ENCODE assay signal across 29 cellular contexts in the genomic region with DNA sequence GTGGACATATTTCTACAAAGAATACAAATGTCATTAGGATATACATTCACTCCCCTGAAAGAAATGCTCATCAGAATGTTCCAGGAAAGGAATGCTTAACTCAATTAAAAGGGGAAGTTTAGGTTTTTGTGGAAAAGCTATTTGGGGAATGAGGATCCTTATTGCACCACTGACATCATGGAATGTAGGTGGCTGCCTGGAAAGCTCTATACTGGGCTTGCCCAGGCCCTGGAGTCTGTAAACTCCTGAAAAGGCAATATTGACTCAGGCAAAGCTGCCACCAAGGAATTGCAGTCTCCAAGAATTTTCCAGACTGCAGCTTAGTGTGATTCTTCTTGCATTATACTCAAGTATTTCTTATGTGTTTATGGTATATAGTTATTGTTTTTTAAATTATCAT. TPM values are rescaled to one million over a fixed set of nuclear protein-coding genes. Genes with fewer than 3 reads are reported as not detected.
DNase-seq lines count a peak whose midpoint lies in the region; ATAC-seq, FAIRE-seq and TF ChIP-seq lines count a peak whose summit lies in the region.
"Had no signal": no experiment of that assay in that cellular context is flagged by ENCODE, and none has a peak within 500 bp of the region (broad histone marks: within the 10 kb centered on the region; RNA-seq: fewer than 3 reads in every experiment).

No MANE protein-coding gene starts in this region.

- no peak for TF ChIP-seq EP300 in HepG2 (IDR thresholded peaks at IDR 0.05; ENCODE audit: low read depth in 2 of 2, low read length in 2 of 2)
- no peak for TF ChIP-seq EP300 in HepG2 (CRISPR knock-in tag; IDR thresholded peaks at IDR 0.05; ENCODE audit: borderline replicate concordance)
- TF ChIP-seq EP300 in gastroesophageal sphincter (IDR thresholded peaks at IDR 0.05): no peak

- TF ChIP-seq CTCF in right lobe of liver (IDR thresholded peaks at IDR 0.05) (no peak), HepG2 (CRISPR knock-in tag; IDR thresholded peaks at IDR 0.05) (no peak), gastroesophageal sphincter (IDR thresholded peaks at IDR 0.05) (no peak)

- H3K4ac ChIP-seq in mesendoderm (ENCODE audit: low read depth, low read length): no peak overlapping the region

- H3K4me3 ChIP-seq in right lobe of liver: no peak overlapping the region
- no peak overlapping the region for H3K4me3 ChIP-seq in HepG2 (replicated peaks in 1 of 3; ENCODE audit: insufficient read depth in 1 of 3, low read depth in 2 of 3, low read length in 3 of 3)
- H3K4me3 ChIP-seq in gastroesophageal sphincter: no peak overlapping the region
- H3K4me3 ChIP-seq in mesendoderm (ENCODE audit: low read length): no peak overlapping the region
- H3K4me3 ChIP-seq in aorta (ENCODE audit: low read length in 2 of 2): no peak overlapping the region
- H3K4me3 ChIP-seq: lower lobe of right lung, ovary, suprapubic skin, uterus had no signal

- TF ChIP-seq POLR2A in right lobe of liver (IDR thresholded peaks at IDR 0.05) (no peak), HepG2 (IDR thresholded peaks at IDR 0.05; ENCODE audit: insufficient read depth in 1 of 2, low read depth in 2 of 2, low read length in 2 of 2) (no peak), gastroesophageal sphincter (IDR thresholded peaks at IDR 0.05) (no peak)

- in situ Hi-C loops in HepG2 (cut with HindIII; ENCODE audit: extremely low pct_ligation_motif_present, low pct_unique_long_range_greater_than_20kb): no loop called here

- H3K36me3 ChIP-seq in right lobe of liver (no peaks in the 10 kb centered on the region), HepG2 (replicated peaks in 1 of 2; ENCODE audit: control insufficient read depth in 1 of 2, insufficient read depth in 2 of 2, low read length in 2 of 2) (no peaks in the 10 kb centered on the region), gastroesophageal sphincter (no peaks in the 10 kb centered on the region), mesendoderm (ENCODE audit: control insufficient read depth, insufficient read depth, low read length) (no peaks in the 10 kb centered on the region), aorta (ENCODE audit: control insufficient read depth in 1 of 2, insufficient read depth in 2 of 2, low read length in 1 of 2) (no peaks in the 10 kb centered on the region)
- H3K36me3 ChIP-seq: lower lobe of right lung, ovary, uterus had no signal

- no peak overlapping the region for H3K9ac ChIP-seq in HepG2 (ENCODE audit: insufficient read depth, low read depth, low read length)
- H3K9ac ChIP-seq in mesendoderm (ENCODE audit: low read length): no peak overlapping the region

- peak; percentile 61 to 87 (median 68) for ATAC-seq in right lobe of liver
- ATAC-seq in HepG2: no peak
- peak; percentile 54 for ATAC-seq in gastroesophageal sphincter
- peak; percentile 36 for ATAC-seq in aorta (ENCODE audit: low FRiP score)
- ATAC-seq: lower lobe of right lung, T-helper 17 cell had no signal

- TF ChIP-seq RAD21 in HepG2 (CRISPR knock-in tag; IDR thresholded peaks at IDR 0.05): no peak

- peaks cover 0 to 17% (median 8%) of the 10 kb centered on the region in 4 donors for H3K4me1 ChIP-seq in right lobe of liver
- no peaks in the 10 kb centered on the region for H3K4me1 ChIP-seq in HepG2 (ENCODE audit: insufficient read depth, low read length)
- H3K4me1 ChIP-seq in gastroesophageal sphincter: peaks cover 0 to 20% (median 9%) of the 10 kb centered on the region in 3 donors
- H3K4me1 ChIP-seq in mesendoderm (ENCODE audit: control insufficient read depth, low read depth, low read length): no peaks in the 10 kb centered on the region
- H3K4me1 ChIP-seq in aorta (ENCODE audit: control insufficient read depth in 1 of 2, insufficient read depth in 2 of 2, low read length in 2 of 2): peaks cover 0 to 2% of the 10 kb centered on the region in 2 donors
- H3K4me1 ChIP-seq: suprapubic skin, uterus had no signal

- H3K79me2 ChIP-seq in HepG2 (ENCODE audit: insufficient read depth, low read length) (no peaks in the 10 kb centered on the region), mesendoderm (ENCODE audit: control insufficient read depth, insufficient read depth, low read length) (no peaks in the 10 kb centered on the region)

- no peak overlapping the region for H3K18ac ChIP-seq in mesendoderm (ENCODE audit: low read length)

- H3K23ac ChIP-seq in mesendoderm (ENCODE audit: low read length): no peak overlapping the region

- no peak overlapping the region for H4K5ac ChIP-seq in mesendoderm (ENCODE audit: low read length)

- intact Hi-C loops in right lobe of liver (cut with DNase I) (no loop called here), HepG2 (cut with micrococcal nuclease; ENCODE audit: unreplicated experiment) (no loop called here), aorta (cut with DNase I) (no loop called here)

- H3K27me3 ChIP-seq in right lobe of liver (no peaks in the 10 kb centered on the region), HepG2 (ENCODE audit: control insufficient read depth in 1 of 2, insufficient read depth in 2 of 2, low read length in 2 of 2) (peaks cover 0 to 15% of the 10 kb centered on the region in 2 experiments; a peak in 2 of 5 replicates), gastroesophageal sphincter (no peaks in the 10 kb centered on the region), mesendoderm (ENCODE audit: insufficient read depth, low read length, poor library complexity) (no peaks in the 10 kb centered on the region), aorta (ENCODE audit: control insufficient read depth in 1 of 2, insufficient read depth in 2 of 2, low read length in 1 of 2) (no peaks in the 10 kb centered on the region)
- H3K27me3 ChIP-seq: ovary, suprapubic skin, uterus had no signal

- POLR2A ChIA-PET in HepG2 (lab: Yijun Ruan, JAX): no interaction called here

- H2BK15ac ChIP-seq in mesendoderm (replicated peaks; ENCODE audit: low read depth): no peak overlapping the region

- H3K9me3 ChIP-seq in right lobe of liver (no peaks in the 10 kb centered on the region), HepG2 (ENCODE audit: low read length) (no peaks in the 10 kb centered on the region), gastroesophageal sphincter (no peaks in the 10 kb centered on the region), aorta (ENCODE audit: control insufficient read depth, low read length) (no peaks in the 10 kb centered on the region)
- H3K9me3 ChIP-seq: lower lobe of right lung, ovary, suprapubic skin, uterus had no signal

- H2AFZ ChIP-seq in HepG2 (ENCODE audit: low read length): no peak overlapping the region

- no peak for DNase-seq in right lobe of liver
- DNase-seq in HepG2 (ENCODE audit: low spot score): no peak
- DNase-seq in mesendoderm: peak; percentile 44
- no peak for DNase-seq in aorta
- DNase-seq in NCI-H774 (lab: John Stamatoyannopoulos, UW): no peak
- no peak for DNase-seq in KG1 (lab: John Stamatoyannopoulos, UW)
- no peak for DNase-seq in NCI-H526 treated with DMSO at 0.1 percent for 48 hours (lab: John Stamatoyannopoulos, UW)
- DNase-seq: activated T-cell treated with anti-CD3 and anti-CD28 coated beads, Interleukin-2, amount 50 U/mL, for 48 hours; CD4-positive, alpha-beta T cell; cerebellar nuclear complex; Kasumi-1; lower lobe of right lung; MV-4-11; NCI-H1436 treated with DMSO at 0.1 percent for 48 hours; NCI-H2081 treated with DMSO at 0.1 percent for 48 hours; NCI-H345; ovary; retina; SHP77; small intestine; stimulated activated naive CD4-positive, alpha-beta T cell; T-helper 17 cell; uterus had no signal

- H4K8ac ChIP-seq in mesendoderm (ENCODE audit: low read depth, low read length): no peak overlapping the region

- H2BK5ac ChIP-seq in mesendoderm (ENCODE audit: low read length): no peak overlapping the region

- no peaks in the 10 kb centered on the region for H4K20me1 ChIP-seq in HepG2 (ENCODE audit: insufficient read depth, low read length)

- FAIRE-seq in HepG2 (lab: Jason Lieb, UNC): no peak
- FAIRE-seq: H54, TTC549 had no signal

- H2AK5ac ChIP-seq in mesendoderm (ENCODE audit: low read length): no peak overlapping the region

- no TSS peak for BruUV-seq in HepG2 (replicated peaks; lab: Mats Ljungman, UMichigan)

- H3K4me2 ChIP-seq in HepG2 (ENCODE audit: low read depth, low read length) (no peak overlapping the region), mesendoderm (ENCODE audit: low read length) (no peak overlapping the region)

- no peak overlapping the region for H2BK120ac ChIP-seq in mesendoderm (ENCODE audit: low read depth, low read length)

- no peaks in the 10 kb centered on the region for H3K79me1 ChIP-seq in mesendoderm (ENCODE audit: low read length)

- no peak overlapping the region for H3K56ac ChIP-seq in mesendoderm (ENCODE audit: low read length)

- H3K27ac ChIP-seq in right lobe of liver (no peak overlapping the region), HepG2 (ENCODE audit: extremely low read length, insufficient read depth, low read length) (no peak overlapping the region), gastroesophageal sphincter (peak overlapping the region in 3 of 4 donors; percentile 28 to 41 (median 29)), mesendoderm (ENCODE audit: low read depth, low read length) (no peak overlapping the region), aorta (ENCODE audit: low read depth in 1 of 2, low read length in 2 of 2) (no peak overlapping the region)
- H3K27ac ChIP-seq: lower lobe of right lung, ovary, suprapubic skin, uterus had no signal

- CTCF ChIA-PET in HepG2 (lab: Yijun Ruan, JAX; ENCODE audit: low intra/inter-chr PET ratio, low total read pairs): no interaction called here

RNA-seq across cellular contexts. Expression of a gene that starts 15.7 kb away (rescaled TPM):
- total RNA-seq in right lobe of liver: 1 to 10 TPM in 2 of 6 experiments, under 1 TPM in 4; 0.12 to 1.5 (median 0.73) TPM
- not detected in 2 replicates for total RNA-seq in HepG2 (2016; rRNA removed; fragmentation: Illumina TruSeq; extraction: Trizol)
- not detected in 2 replicates for total RNA-seq in HepG2 (2016; cell fraction: cytosol; rRNA removed; fragmentation: Illumina TruSeq; extraction: Trizol; ENCODE audit: low read depth)
- total RNA-seq in HepG2 (2016; cell fraction: insoluble cytoplasmic fraction; rRNA removed; fragmentation: Illumina TruSeq; extraction: Trizol): not detected in 2 replicates
- not detected in 2 replicates for total RNA-seq in HepG2 (2016; cell fraction: membrane; rRNA removed; fragmentation: Illumina TruSeq; extraction: Trizol)
- total RNA-seq in HepG2 (2016; cell fraction: nucleus; rRNA removed; fragmentation: Illumina TruSeq; extraction: Trizol): not detected in 2 replicates
- not detected in 2 replicates for polyA plus RNA-seq in HepG2 (2011; rRNA removed)
- not detected in 2 replicates for polyA plus RNA-seq in HepG2 (2011; cell fraction: cytosol; rRNA removed)
- polyA plus RNA-seq in HepG2 (2011; cell fraction: nucleus; rRNA removed): not detected in 2 replicates
- polyA plus RNA-seq in HepG2 (2012): not detected in 2 replicates
- polyA plus RNA-seq in HepG2 (2016; cell fraction: cytosol; fragmentation: Illumina TruSeq; extraction: Trizol; ENCODE audit: low read depth): not detected in 2 replicates
- polyA plus RNA-seq in HepG2 (2016; cell fraction: insoluble cytoplasmic fraction; fragmentation: Illumina TruSeq; extraction: Trizol; ENCODE audit: low read depth): not detected in 2 replicates
- polyA plus RNA-seq in HepG2 (2016; cell fraction: membrane; fragmentation: Illumina TruSeq; extraction: Trizol; ENCODE audit: low read depth): not detected in 2 replicates
- polyA plus RNA-seq in HepG2 (2016; cell fraction: nucleus; fragmentation: Illumina TruSeq; extraction: Trizol; ENCODE audit: insufficient read depth, low read depth): not detected in 2 replicates
- polyA minus RNA-seq in HepG2 (2011; rRNA and poly(A)+ RNA removed; ENCODE audit: low replicate concordance): 0.19 TPM in 1 of 2 replicates, not detected in the other
- not detected in 2 replicates for polyA minus RNA-seq in HepG2 (2011; cell fraction: cytosol; rRNA and poly(A)+ RNA removed)
- not detected in 2 replicates for polyA minus RNA-seq in HepG2 (2011; cell fraction: nucleus; rRNA and poly(A)+ RNA removed)
- 1 to 10 TPM in 3 of 4 donors, under 1 TPM in 1; 0.73 to 6.3 (median 1.8) TPM for total RNA-seq in gastroesophageal sphincter
- polyA plus RNA-seq in mesendoderm (2013, experiment 1 of 2): not detected
- not detected for polyA plus RNA-seq in mesendoderm (2013, experiment 2 of 2)
- total RNA-seq in aorta: 1 to 10 TPM; 2.7 to 6.4 TPM
- polyA plus RNA-seq in aorta: 1 to 10 TPM in 1 of 2 donors, under 1 TPM in 1; 0.28 to 4.3 TPM
- total RNA-seq: A172, glomerular endothelial cell had no signal

Comparison
In these comparisons a context has a peak if more than half of its experiments do, and no peak if none do; other contexts are left out.
1. H3K27ac ChIP-seq: peak in gastroesophageal sphincter (3 of 4); none in right lobe of liver (0 of 3), HepG2 (single experiment), mesendoderm (single experiment) and aorta (0 of 2).